In genomic region chr17:31754239-31754945, GRCh38 we compare ENCODE assay signal across 13 cellular contexts.
DNase-seq lines count a peak whose midpoint lies in the region; FAIRE-seq and TF ChIP-seq lines count a peak whose summit lies in the region.
"Had no signal": no experiment of that assay in that cellular context is flagged by ENCODE, and none has a peak within 500 bp of the region (broad histone marks: within the 10 kb centered on the region; RNA-seq: fewer than 3 reads in every experiment).

No MANE protein-coding gene starts in this region.

- DNase-seq in EL (peak; percentile 97), RPMI7951 (ENCODE audit: low read depth) (peak; percentile 95), fibroblast of mammary gland (ENCODE audit: low read depth) (peak; percentile 97), osteoblast (ENCODE audit: insufficient read length, low spot score, missing footprints) (peak; percentile 93), NCI-H2196 treated with DMSO at 0.1 percent for 48 hours (lab: John Stamatoyannopoulos, UW; ENCODE audit: unreplicated experiment) (no peak), kidney (no peak), esophagus squamous epithelium (lab: John Stamatoyannopoulos, UW) (no peak), endodermal cell (no peak)
- DNase-seq: activated CD4-positive, alpha-beta T cell treated with anti-CD3 and anti-CD28 coated beads for 36 hours; activated gamma-delta T cell treated with Interleukin-2 at 50 U/mL for 16 hours; NCI-H524 had no signal

- H3K9me3 ChIP-seq in osteoblast (ENCODE audit: low read depth, low read length) (no peaks in the 10 kb centered on the region), kidney (ENCODE audit: control insufficient read depth in 1 of 2, low read length in 2 of 2) (no peaks in the 10 kb centered on the region), esophagus squamous epithelium (no peaks in the 10 kb centered on the region), endodermal cell (ENCODE audit: control insufficient read depth, low read length) (no peaks in the 10 kb centered on the region)

- no peaks in the 10 kb centered on the region for H3K4me1 Mint-ChIP-seq in endodermal cell
- H3K4me1 Mint-ChIP-seq: activated CD4-positive, alpha-beta T cell treated with anti-CD3 and anti-CD28 coated beads for 36 hours had no signal

- H3K79me2 ChIP-seq in osteoblast (ENCODE audit: insufficient read depth, low read length) = no peaks in the 10 kb centered on the region

- H3K4me2 ChIP-seq in osteoblast (ENCODE audit: insufficient read depth, low read length) = no peak overlapping the region

- H3K9me3 Mint-ChIP-seq in endodermal cell = peaks cover 2% of the 10 kb centered on the region
- H3K9me3 Mint-ChIP-seq: dendritic cell treated with granulocyte-macrophage colony-stimulating factor and Interleukin-4, amounts not matched to agents 40 ng/mL and 50 ng/mL, for 4 days had no signal

- intact Hi-C loops in kidney (cut with DNase I) (no loop called here), esophagus squamous epithelium (cut with DNase I) (no loop called here)

- H3K36me3 Mint-ChIP-seq in endodermal cell (ENCODE audit: low read depth) = no peaks in the 10 kb centered on the region

- H3K4me3 ChIP-seq in fibroblast of mammary gland (ENCODE audit: control insufficient read depth, low read depth, low read length) = no peak overlapping the region
- no peak overlapping the region for H3K4me3 ChIP-seq in osteoblast (ENCODE audit: insufficient read depth, low read length)
- H3K4me3 ChIP-seq in kidney (ENCODE audit: low read length in 2 of 2) = no peak overlapping the region
- H3K4me3 ChIP-seq in esophagus squamous epithelium = no peak overlapping the region
- no peak overlapping the region for H3K4me3 ChIP-seq in endodermal cell (ENCODE audit: low read length)

- TF ChIP-seq POLR2A in esophagus squamous epithelium (IDR thresholded peaks at IDR 0.05) = no peak

- TF ChIP-seq CTCF in fibroblast of mammary gland (conservative IDR thresholded peaks at IDR 0.05; ENCODE audit: control insufficient read depth, insufficient read depth, low read depth, low read length) = no peak
- TF ChIP-seq CTCF in osteoblast (IDR thresholded peaks at IDR 0.05; ENCODE audit: extremely low read depth, low read depth, low read length) = no peak
- TF ChIP-seq CTCF in kidney (IDR thresholded peaks at IDR 0.05; ENCODE audit: borderline replicate concordance, extremely low read depth, insufficient read depth) = no peak
- TF ChIP-seq CTCF in esophagus squamous epithelium (IDR thresholded peaks at IDR 0.05) = no peak
- TF ChIP-seq CTCF in endodermal cell (conservative IDR thresholded peaks at IDR 0.05) = no peak

- no peaks in the 10 kb centered on the region for H3K27me3 Mint-ChIP-seq in endodermal cell (ENCODE audit: insufficient read depth)

- H3K9ac ChIP-seq in kidney (ENCODE audit: low read length in 2 of 2) (no peak overlapping the region), endodermal cell (ENCODE audit: extremely low read depth, low read length, poor library complexity, severe bottlenecking) (no peak overlapping the region)

- H3K27me3 ChIP-seq in osteoblast (ENCODE audit: insufficient read depth, low read length) (no peaks in the 10 kb centered on the region), esophagus squamous epithelium (no peaks in the 10 kb centered on the region), endodermal cell (ENCODE audit: control insufficient read depth, insufficient read depth, low read length, poor library complexity, severe bottlenecking) (no peaks in the 10 kb centered on the region)

- no peak for FAIRE-seq in kidney (lab: Jason Lieb, UNC)
- FAIRE-seq: GM12892 had no signal

- no peak overlapping the region for H3K4me3 Mint-ChIP-seq in endodermal cell
- H3K4me3 Mint-ChIP-seq: activated CD4-positive, alpha-beta T cell treated with anti-CD3 and anti-CD28 coated beads for 36 hours; dendritic cell treated with granulocyte-macrophage colony-stimulating factor and Interleukin-4, amounts not matched to agents 40 ng/mL and 50 ng/mL, for 4 days had no signal

- H3K27ac ChIP-seq in osteoblast (ENCODE audit: low read depth, low read length) (peak overlapping the region; percentile 88), kidney (ENCODE audit: low read depth in 2 of 2, low read length in 2 of 2) (no peak overlapping the region), esophagus squamous epithelium (no peak overlapping the region), endodermal cell (ENCODE audit: low read depth, low read length) (no peak overlapping the region)

- H3K36me3 ChIP-seq in osteoblast (ENCODE audit: insufficient read depth, low read length) = no peaks in the 10 kb centered on the region
- no peaks in the 10 kb centered on the region for H3K36me3 ChIP-seq in kidney (ENCODE audit: control insufficient read depth in 1 of 2, insufficient read depth in 2 of 2, low read length in 2 of 2)
- no peaks in the 10 kb centered on the region for H3K36me3 ChIP-seq in esophagus squamous epithelium
- no peaks in the 10 kb centered on the region for H3K36me3 ChIP-seq in endodermal cell (ENCODE audit: control insufficient read depth, insufficient read depth, low read length)

- H3K27ac Mint-ChIP-seq in endodermal cell = no peak overlapping the region
- H3K27ac Mint-ChIP-seq: activated CD4-positive, alpha-beta T cell treated with anti-CD3 and anti-CD28 coated beads for 36 hours; dendritic cell treated with granulocyte-macrophage colony-stimulating factor and Interleukin-4, amounts not matched to agents 40 ng/mL and 50 ng/mL, for 4 days had no signal

- peak overlapping the region; percentile 8 for H2AFZ ChIP-seq in osteoblast (ENCODE audit: low read length)

- peaks cover 16% of the 10 kb centered on the region for H3K4me1 ChIP-seq in osteoblast (ENCODE audit: insufficient read depth, low read length)
- H3K4me1 ChIP-seq in kidney (ENCODE audit: control insufficient read depth in 1 of 2, insufficient read depth in 1 of 2, low read depth in 1 of 2, low read length in 2 of 2) = no peaks in the 10 kb centered on the region
- peaks cover 0 to 8% (median 0%) of the 10 kb centered on the region in 3 donors for H3K4me1 ChIP-seq in esophagus squamous epithelium
- no peaks in the 10 kb centered on the region for H3K4me1 ChIP-seq in endodermal cell (ENCODE audit: control insufficient read depth, insufficient read depth, low read length)

- 64 to 76% methylated on average over 4 to 5 of the region's 7 CpGs for WGBS in esophagus squamous epithelium, 2 donors
- 83 to 92% methylated on average over 7 of the region's 7 CpGs for WGBS in endodermal cell (ENCODE audit: insufficient coverage in 1 of 2, insufficient read length in 1 of 2), 2 experiments

- no peaks in the 10 kb centered on the region for H4K20me1 ChIP-seq in osteoblast (ENCODE audit: insufficient read depth, low read length)

Comparison
In these comparisons a context has a peak if more than half of its experiments do, and no peak if none do; other contexts are left out.
1. DNase-seq: peak in EL (single experiment), RPMI7951 (single experiment), fibroblast of mammary gland (single experiment) and osteoblast (single experiment); none in NCI-H2196 treated with DMSO at 0.1 percent for 48 hours (single experiment), kidney (single experiment), esophagus squamous epithelium (single experiment) and endodermal cell (single experiment).